16 cellular contexts compared by ENCODE assay signal in genomic region chr4:42703776-42704175, GRCh38.
"Had no signal": no experiment of that assay in that cellular context is flagged by ENCODE, and none has a peak within 500 bp of the region (broad histone marks: within the 10 kb centered on the region; RNA-seq: fewer than 3 reads in every experiment).

No MANE protein-coding gene starts in this region.

- DNase-seq: activated CD4-positive, alpha-beta T cell treated with anti-CD3 and anti-CD28 coated beads for 36 hours; activated CD4-positive, alpha-beta T cell treated with anti-CD3 and anti-CD28 coated beads, Interleukin-2, amount 50 U/mL, for 48 hours; activated gamma-delta T cell treated with Interleukin-2 at 50 U/mL for 16 hours; adrenal gland; cerebellar nuclear complex; effector CD4-positive, alpha-beta T cell; heart left ventricle; left lung; midbrain; stimulated activated CD4-positive, alpha-beta T cell treated with anti-CD3 and anti-CD28 coated beads, Interleukin-4, amount 100 ng/mL, for 1 hour; stimulated activated naive CD8-positive, alpha-beta T cell treated with anti-CD3 and anti-CD28 coated beads, Interleukin-15, amount 100 ng/mL, for 72 hours; trophoblast cell had no signal

- H3K4me3 ChIP-seq: adrenal gland, breast epithelium, heart left ventricle, left lung, smooth muscle cell, suprapubic skin had no signal

- H3K27me3 ChIP-seq: adrenal gland, breast epithelium, heart left ventricle, left lung, suprapubic skin had no signal

- H3K4me1 ChIP-seq: adrenal gland, breast epithelium, heart left ventricle, left lung, suprapubic skin had no signal

- H3K9me3 ChIP-seq: adrenal gland, heart left ventricle, suprapubic skin had no signal

- H3K36me3 ChIP-seq: adrenal gland, breast epithelium, heart left ventricle, left lung, suprapubic skin had no signal

- H3K27ac ChIP-seq: adrenal gland, breast epithelium, heart left ventricle, left lung, parathyroid adenoma, suprapubic skin had no signal
